In the genomic region with DNA sequence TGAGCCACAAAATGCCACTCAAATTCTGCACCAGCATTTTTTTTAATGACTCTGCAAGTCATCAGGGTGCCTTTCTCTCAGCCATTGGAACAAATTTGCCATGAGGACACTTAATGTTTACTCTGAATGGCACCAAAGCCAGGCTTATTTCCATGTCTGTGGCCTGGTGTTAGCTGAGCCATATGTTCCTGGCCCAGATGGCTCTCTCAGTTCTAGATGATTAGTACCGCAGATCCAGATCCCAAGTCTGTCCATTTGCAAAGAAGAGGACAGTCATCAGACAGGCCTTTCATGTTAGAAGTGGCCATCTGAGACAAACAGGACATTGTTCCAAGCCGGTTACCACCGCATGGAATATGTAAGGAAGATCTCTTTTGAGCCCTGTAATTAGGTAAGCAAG, we compare ENCODE assay signal across 13 cellular contexts.
"Had no signal": no experiment of that assay in that cellular context is flagged by ENCODE, and none has a peak within 500 bp of the region (broad histone marks: within the 10 kb centered on the region; RNA-seq: fewer than 3 reads in every experiment).

No MANE protein-coding gene starts in this region.

- ATAC-seq: activated CD8-positive, alpha-beta memory T cell treated with anti-CD3 and anti-CD28 coated beads, Interleukin-2, amount 10 ng/mL, durations not matched to agents 7 days and 5 days; activated naive CD8-positive, alpha-beta T cell treated with anti-CD3 and anti-CD28 coated beads, Interleukin-2, amount 50 U/mL, for 24 hours; esophagus mucosa; psoas muscle; right lobe of liver had no signal

- DNase-seq: activated CD4-positive, alpha-beta T cell treated with anti-CD3 and anti-CD28 coated beads, Interleukin-2, amount 50 U/mL, for 4 hours; activated CD4-positive, CD25-positive, alpha-beta regulatory T cell treated with anti-CD3 and anti-CD28 coated beads, Interleukin-2, amount 50 U/mL, for 72 hours; activated CD8-positive, alpha-beta memory T cell treated with anti-CD3 and anti-CD28 coated beads, Interleukin-2, amount 10 ng/mL, durations not matched to agents 7 days and 5 days; activated naive CD4-positive, alpha-beta T cell treated with anti-CD3 and anti-CD28 coated beads for 36 hours; activated naive CD8-positive, alpha-beta T cell treated with anti-CD3 and anti-CD28 coated beads, Interleukin-2, amount 50 U/mL, for 24 hours; activated T-cell treated with anti-CD3 and anti-CD28 coated beads, Interleukin-2, amount 50 U/mL, for 1 hour; colonic mucosa; psoas muscle; right lobe of liver; stimulated activated CD4-positive, alpha-beta T cell treated with anti-CD3 and anti-CD28 coated beads, Interleukin-4, amount 100 ng/mL, for 4 hours; stimulated activated CD8-positive, alpha-beta memory T cell treated with anti-CD3 and anti-CD28 coated beads, Interleukin-4, amount 100 ng/mL, for 48 hours; stimulated activated naive CD4-positive, alpha-beta T cell treated with Interleukin-2 at 50 U/mL for 16 hours had no signal
